Comparison of ENCODE assay signal across 9 cellular contexts in genomic region chr14:24189059-24189375, GRCh38. TPM values are rescaled to one million over a fixed set of nuclear protein-coding genes. Genes with fewer than 3 reads are reported as not detected.
A peak's percentile ranks its signal among the peaks of the same experiment; 100 is the strongest.
DNase-seq lines count a peak whose midpoint lies in the region; ATAC-seq and TF ChIP-seq lines count a peak whose summit lies in the region.
"Had no signal": no experiment of that assay in that cellular context is flagged by ENCODE, and none has a peak within 500 bp of the region (broad histone marks: within the 10 kb centered on the region; RNA-seq: fewer than 3 reads in every experiment).

No MANE protein-coding gene starts in this region.

- H3K4me3 ChIP-seq in ACC112 (ENCODE audit: low read depth, low read length), result peak overlapping the region; percentile 90
- H3K4me3 ChIP-seq in HUES64 (ENCODE audit: low read length), result peak overlapping the region; percentile 85
- H3K4me3 ChIP-seq in brain microvascular endothelial cell (ENCODE audit: low read depth, low read length), result peak overlapping the region; percentile 27

- no peaks in the 10 kb centered on the region for H3K9me3 Mint-ChIP-seq in naive B cell

- no peaks in the 10 kb centered on the region for H3K36me3 Mint-ChIP-seq in naive B cell

- no peak overlapping the region for H2AFZ ChIP-seq in ACC112 (ENCODE audit: low read length, unreplicated experiment)

- H3K79me2 ChIP-seq in ACC112 (ENCODE audit: control insufficient read depth, insufficient read depth, low read length, unreplicated experiment), result peaks cover 22% of the 10 kb centered on the region

- peaks cover 30 to 49% (median 32%) of the 10 kb centered on the region in 3 donors for H3K4me1 Mint-ChIP-seq in naive B cell

- peaks cover 9% of the 10 kb centered on the region for H3K4me1 ChIP-seq in ACC112 (ENCODE audit: control insufficient read depth, insufficient read depth, low read length, unreplicated experiment)
- peaks cover 9% of the 10 kb centered on the region; the same call in 1 of the 2 replicates for H3K4me1 ChIP-seq in HUES64 (ENCODE audit: insufficient read depth, low read length)

- H3K27me3 ChIP-seq in ACC112 (ENCODE audit: insufficient read depth, low read length), result no peaks in the 10 kb centered on the region
- no peaks in the 10 kb centered on the region for H3K27me3 ChIP-seq in HUES64 (ENCODE audit: insufficient read depth, low read length)
- H3K27me3 ChIP-seq in brain microvascular endothelial cell (replicated peaks), result no peaks in the 10 kb centered on the region
- H3K27me3 ChIP-seq: tibial nerve had no signal

- H3K9me3 ChIP-seq in HUES64 (ENCODE audit: insufficient read depth, low read depth, low read length), result no peaks in the 10 kb centered on the region
- H3K9me3 ChIP-seq: tibial nerve had no signal

- H3K27ac ChIP-seq in ACC112 (ENCODE audit: low read depth, low read length) (peak overlapping the region; percentile 18), HUES64 (ENCODE audit: low read depth, low read length) (peak overlapping the region; percentile 34; the same call in 1 of the 2 replicates), brain microvascular endothelial cell (no peak overlapping the region)

- peaks cover 19% of the 10 kb centered on the region for H3K36me3 ChIP-seq in ACC112 (ENCODE audit: insufficient read depth, low read length)
- peaks cover 69% of the 10 kb centered on the region for H3K36me3 ChIP-seq in HUES64 (ENCODE audit: insufficient read depth, low read length)
- H3K36me3 ChIP-seq in brain microvascular endothelial cell (replicated peaks), result peaks cover 49% of the 10 kb centered on the region

- H3K27ac Mint-ChIP-seq in naive B cell, result peak overlapping the region; percentile 82 to 98 (median 96)

- in situ Hi-C loops in brain microvascular endothelial cell (cut with HindIII; ENCODE audit: low pct_ligation_motif_present, low sequenced_read_pairs), result no loop called here

- ATAC-seq in naive B cell (ENCODE audit: low read depth in 2 of 2) (no peak), GM21390 (IDR thresholded peaks at IDR 0.05; ENCODE audit: unreplicated experiment) (no peak)

- peak overlapping the region; percentile 79 to 98 (median 94) for H3K4me3 Mint-ChIP-seq in naive B cell

- H3K9ac ChIP-seq in HUES64 (ENCODE audit: low read depth, low read length), result peak overlapping the region; percentile 44; the same call in 1 of the 2 replicates

- 0% methylated on average over 3 of the region's 3 CpGs for WGBS in HUES64

- no peak for DNase-seq in brain microvascular endothelial cell
- DNase-seq in naive B cell, result no peak
- no peak for DNase-seq in stimulated activated CD4-positive, alpha-beta T cell treated with anti-CD3 and anti-CD28 coated beads, Interleukin-15, amount 100 ng/mL, for 24 hours
- no peak for DNase-seq in stimulated activated naive CD4-positive, alpha-beta T cell treated with Interleukin-2 at 50 U/mL for 16 hours (lab: John Stamatoyannopoulos, UW)
- DNase-seq in NK-92 (lab: John Stamatoyannopoulos, UW; ENCODE audit: unreplicated experiment), result no peak

- no peaks in the 10 kb centered on the region for H3K27me3 Mint-ChIP-seq in naive B cell

- no peak for TF ChIP-seq CTCF in brain microvascular endothelial cell (IDR thresholded peaks at IDR 0.05; ENCODE audit: low read depth, low read length, missing control alignments)

RNA-seq across cellular contexts. Expression of gene IPO4, which starts 0.4 kb away (rescaled TPM):
- polyA plus RNA-seq in HUES64 (2013, experiment 1 of 2), result 61.6 TPM
- polyA plus RNA-seq in HUES64 (2013, experiment 2 of 2), result 44.8 TPM
- polyA plus RNA-seq in naive B cell (ENCODE audit: low read depth in 6 of 6), result 10 to 100 TPM in 5 of 6 donors, 1 to 10 TPM in 1; 5.4 to 19.0 (median 12.6) TPM

RNA-seq across cellular contexts. Expression of gene TM9SF1, which starts 6.2 kb away (rescaled TPM):
- 22.3 TPM for polyA plus RNA-seq in HUES64 (2013, experiment 1 of 2)
- 24.5 TPM for polyA plus RNA-seq in HUES64 (2013, experiment 2 of 2)
- 10 to 100 TPM; 34.5 to 43.9 (median 37.0) TPM for polyA plus RNA-seq in naive B cell (ENCODE audit: low read depth in 6 of 6)

RNA-seq across cellular contexts. Expression of gene TSSK4, which starts 16.5 kb away (rescaled TPM):
- not detected for polyA plus RNA-seq in HUES64 (2013, experiment 1 of 2)
- not detected for polyA plus RNA-seq in HUES64 (2013, experiment 2 of 2)
- polyA plus RNA-seq in naive B cell (ENCODE audit: low read depth in 6 of 6), result 1 to 10 TPM in 3 of 6 donors, under 1 TPM in 2, not detected in 1; 0.36 to 1.7 (median 1.4) TPM

RNA-seq across cellular contexts. Expression of gene REC8, which starts 17.1 kb away (rescaled TPM):
- polyA plus RNA-seq in HUES64 (2013, experiment 1 of 2), result 26.2 TPM
- 40.6 TPM for polyA plus RNA-seq in HUES64 (2013, experiment 2 of 2)
- 1 to 10 TPM; 3.6 to 9.6 (median 6.9) TPM for polyA plus RNA-seq in naive B cell (ENCODE audit: low read depth in 6 of 6)

RNA-seq across cellular contexts. Expression of gene CHMP4A, which starts 24.3 kb away (rescaled TPM):
- polyA plus RNA-seq in HUES64 (2013, experiment 1 of 2), result 35.3 TPM
- 37.5 TPM for polyA plus RNA-seq in HUES64 (2013, experiment 2 of 2)
- 100 to 1,000 TPM; 139 to 167 (median 157) TPM for polyA plus RNA-seq in naive B cell (ENCODE audit: low read depth in 6 of 6)

Comparison
In these comparisons a context has a peak if more than half of its experiments do, and no peak if none do; other contexts are left out.
1. H3K4me3 ChIP-seq: peak in every context shown above with its lines; median percentile 90 in ACC112; 85 in HUES64; 27 in brain microvascular endothelial cell.